ENCODE assay signal across 3 cellular contexts in genomic region chr2:129609224-129609623, GRCh38.
TF ChIP-seq lines count a peak whose summit lies in the region.

No MANE protein-coding gene starts in this region.

TF ChIP-seq in HEK293, 187 proteins besides CTCF, POLR2A, EP300 and RAD21:
- TF ChIP-seq, protein P1, sequence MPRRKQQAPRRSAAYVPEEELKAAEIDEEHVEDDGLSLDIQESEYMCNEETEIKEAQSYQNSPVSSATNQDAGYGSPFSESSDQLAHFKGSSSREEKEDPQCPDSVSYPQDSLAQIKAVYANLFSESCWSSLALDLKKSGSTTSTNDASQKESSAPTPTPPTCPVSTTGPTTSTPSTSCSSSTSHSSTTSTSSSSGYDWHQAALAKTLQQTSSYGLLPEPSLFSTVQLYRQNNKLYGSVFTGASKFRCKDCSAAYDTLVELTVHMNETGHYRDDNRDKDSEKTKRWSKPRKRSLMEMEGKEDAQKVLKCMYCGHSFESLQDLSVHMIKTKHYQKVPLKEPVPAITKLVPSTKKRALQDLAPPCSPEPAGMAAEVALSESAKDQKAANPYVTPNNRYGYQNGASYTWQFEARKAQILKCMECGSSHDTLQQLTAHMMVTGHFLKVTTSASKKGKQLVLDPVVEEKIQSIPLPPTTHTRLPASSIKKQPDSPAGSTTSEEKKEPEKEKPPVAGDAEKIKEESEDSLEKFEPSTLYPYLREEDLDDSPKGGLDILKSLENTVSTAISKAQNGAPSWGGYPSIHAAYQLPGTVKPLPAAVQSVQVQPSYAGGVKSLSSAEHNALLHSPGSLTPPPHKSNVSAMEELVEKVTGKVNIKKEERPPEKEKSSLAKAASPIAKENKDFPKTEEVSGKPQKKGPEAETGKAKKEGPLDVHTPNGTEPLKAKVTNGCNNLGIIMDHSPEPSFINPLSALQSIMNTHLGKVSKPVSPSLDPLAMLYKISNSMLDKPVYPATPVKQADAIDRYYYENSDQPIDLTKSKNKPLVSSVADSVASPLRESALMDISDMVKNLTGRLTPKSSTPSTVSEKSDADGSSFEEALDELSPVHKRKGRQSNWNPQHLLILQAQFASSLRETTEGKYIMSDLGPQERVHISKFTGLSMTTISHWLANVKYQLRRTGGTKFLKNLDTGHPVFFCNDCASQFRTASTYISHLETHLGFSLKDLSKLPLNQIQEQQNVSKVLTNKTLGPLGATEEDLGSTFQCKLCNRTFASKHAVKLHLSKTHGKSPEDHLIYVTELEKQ (tag by site-specific recombination; IDR thresholded peaks at IDR 0.05; ENCODE audit: borderline replicate concordance), result no peak
- TF ChIP-seq SETDB1 (IDR thresholded peaks at IDR 0.05; ENCODE audit: insufficient read length, low read length), result peak; percentile 57
- TF ChIP-seq, protein P2, sequence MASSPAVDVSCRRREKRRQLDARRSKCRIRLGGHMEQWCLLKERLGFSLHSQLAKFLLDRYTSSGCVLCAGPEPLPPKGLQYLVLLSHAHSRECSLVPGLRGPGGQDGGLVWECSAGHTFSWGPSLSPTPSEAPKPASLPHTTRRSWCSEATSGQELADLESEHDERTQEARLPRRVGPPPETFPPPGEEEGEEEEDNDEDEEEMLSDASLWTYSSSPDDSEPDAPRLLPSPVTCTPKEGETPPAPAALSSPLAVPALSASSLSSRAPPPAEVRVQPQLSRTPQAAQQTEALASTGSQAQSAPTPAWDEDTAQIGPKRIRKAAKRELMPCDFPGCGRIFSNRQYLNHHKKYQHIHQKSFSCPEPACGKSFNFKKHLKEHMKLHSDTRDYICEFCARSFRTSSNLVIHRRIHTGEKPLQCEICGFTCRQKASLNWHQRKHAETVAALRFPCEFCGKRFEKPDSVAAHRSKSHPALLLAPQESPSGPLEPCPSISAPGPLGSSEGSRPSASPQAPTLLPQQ (tag by site-specific recombination; IDR thresholded peaks at IDR 0.05), result no peak
- no peak for TF ChIP-seq ZNF354C (tag by site-specific recombination; IDR thresholded peaks at IDR 0.05; ENCODE audit: borderline replicate concordance, low read depth)
- no peak for TF ChIP-seq ZNF184 (tag by site-specific recombination; IDR thresholded peaks at IDR 0.05)
- no peak for TF ChIP-seq ZNF16 (tag by site-specific recombination; IDR thresholded peaks at IDR 0.05; ENCODE audit: low read depth)
TF ChIP-seq in HEK293: peak in this region for 1.

TF ChIP-seq in K562, 482 proteins besides CTCF, POLR2A, EP300 and RAD21:
- TF ChIP-seq BCL6 (CRISPR knock-in tag; IDR thresholded peaks at IDR 0.05) (no peak), RBM25 (IDR thresholded peaks at IDR 0.05; ENCODE audit: low read depth, low read length, severe bottlenecking) (peak; percentile 73)
TF ChIP-seq in K562: peak in this region for 1.

TF ChIP-seq in H1, 55 proteins besides CTCF, POLR2A, EP300 and RAD21:
- no peak for TF ChIP-seq NANOG (IDR thresholded peaks at IDR 0.05; ENCODE audit: insufficient read depth, low read depth, low read length, poor library complexity, severe bottlenecking)
- no peak for TF ChIP-seq KDM5A (IDR thresholded peaks at IDR 0.05; ENCODE audit: low read length)
- TF ChIP-seq TCF12 (IDR thresholded peaks at IDR 0.05; ENCODE audit: low read depth, low read length), result no peak
- TF ChIP-seq KDM1A (IDR thresholded peaks at IDR 0.05; ENCODE audit: borderline replicate concordance, low read length), result 0 out of 2 replicates have a peak, but pooled peaks have one; percentile 20
- no peak for TF ChIP-seq SIX5 (IDR thresholded peaks at IDR 0.05; ENCODE audit: low read depth, low read length)
- TF ChIP-seq, protein P3, sequence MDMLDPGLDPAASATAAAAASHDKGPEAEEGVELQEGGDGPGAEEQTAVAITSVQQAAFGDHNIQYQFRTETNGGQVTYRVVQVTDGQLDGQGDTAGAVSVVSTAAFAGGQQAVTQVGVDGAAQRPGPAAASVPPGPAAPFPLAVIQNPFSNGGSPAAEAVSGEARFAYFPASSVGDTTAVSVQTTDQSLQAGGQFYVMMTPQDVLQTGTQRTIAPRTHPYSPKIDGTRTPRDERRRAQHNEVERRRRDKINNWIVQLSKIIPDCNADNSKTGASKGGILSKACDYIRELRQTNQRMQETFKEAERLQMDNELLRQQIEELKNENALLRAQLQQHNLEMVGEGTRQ (IDR thresholded peaks at IDR 0.05; ENCODE audit: low read length), result no peak
